8 cellular contexts compared by ENCODE assay signal in the genomic region with DNA sequence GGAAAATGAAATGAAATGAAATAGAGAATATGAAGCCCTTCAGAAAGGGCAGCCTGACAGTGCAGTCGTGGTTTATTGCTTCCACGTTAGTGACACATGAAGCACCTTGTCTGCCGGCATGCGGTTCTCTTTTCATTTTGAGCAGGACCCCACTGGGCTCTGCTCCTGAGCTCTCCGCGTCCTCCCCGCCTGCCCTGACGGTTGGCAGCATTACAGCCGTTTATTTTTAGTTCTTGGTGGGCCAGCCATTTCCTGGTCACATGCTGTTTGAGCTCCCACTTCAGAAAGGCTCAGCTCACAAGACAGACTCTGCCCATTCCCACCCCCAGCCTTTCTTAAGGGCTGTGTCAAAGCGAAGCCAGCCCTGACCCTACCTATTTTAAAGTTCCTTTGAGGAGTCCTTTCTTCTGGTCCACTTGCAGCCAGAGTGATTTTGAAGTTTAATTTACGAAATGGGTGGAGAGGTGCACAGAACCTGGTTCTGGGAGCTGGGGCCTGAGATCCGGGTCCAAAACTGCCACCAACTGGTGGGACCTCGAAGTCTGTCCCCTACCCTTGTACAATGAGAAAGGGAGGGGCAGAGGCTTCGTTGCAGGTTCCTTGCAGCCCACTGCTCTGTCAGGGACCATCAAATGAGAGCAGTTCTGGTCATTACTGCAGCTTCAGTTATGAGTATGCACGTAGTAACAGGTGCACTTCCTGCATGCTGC.
DNase-seq lines count a peak whose midpoint lies in the region; ATAC-seq and TF ChIP-seq lines count a peak whose summit lies in the region.

No MANE protein-coding gene starts in this region.

- H3K27me3 Mint-ChIP-seq in stimulated activated naive CD8-positive, alpha-beta T cell treated with anti-CD3 and anti-CD28 coated beads, Interleukin-15, amount 100 ng/mL, for 72 hours: peaks cover 13% of the 10 kb centered on the region

- H3K4me3 Mint-ChIP-seq in stimulated activated naive CD8-positive, alpha-beta T cell treated with anti-CD3 and anti-CD28 coated beads, Interleukin-15, amount 100 ng/mL, for 72 hours: peak overlapping the region in 1 of 2 donors; percentile 70

- DNase-seq in G401 (ENCODE audit: low spot score) (peak; percentile 84), GM20000 (ENCODE audit: low spot score) (peak; percentile 55), KG1 (lab: John Stamatoyannopoulos, UW) (peak; percentile 55), head of caudate nucleus (peak in 26 of 42 donors; percentile 19 to 75 (median 52)), islet precursor cell (no peak), D341Med (ENCODE audit: low spot score) (no peak)
- DNase-seq in stimulated activated naive CD8-positive, alpha-beta T cell treated with anti-CD3 and anti-CD28 coated beads, Interleukin-15, amount 100 ng/mL, for 72 hours: no peak
- no peak for DNase-seq in activated CD8-positive, alpha-beta memory T cell treated with anti-CD3 and anti-CD28 coated beads for 24 hours

- in situ Hi-C loops in G401 (cut with HindIII; ENCODE audit: low sequenced_read_pairs): no loop called here

- no peak for TF ChIP-seq CTCF in GM20000 (IDR thresholded peaks at IDR 0.05; ENCODE audit: extremely low read depth, missing control alignments)

- H3K4me1 Mint-ChIP-seq in stimulated activated naive CD8-positive, alpha-beta T cell treated with anti-CD3 and anti-CD28 coated beads, Interleukin-15, amount 100 ng/mL, for 72 hours: peaks cover 35% of the 10 kb centered on the region

- intact Hi-C loops in head of caudate nucleus (cut with DNase I): no loop called here

- H3K27ac Mint-ChIP-seq in stimulated activated naive CD8-positive, alpha-beta T cell treated with anti-CD3 and anti-CD28 coated beads, Interleukin-15, amount 100 ng/mL, for 72 hours: peak overlapping the region; percentile 64 to 92

- no peaks in the 10 kb centered on the region for H3K9me3 Mint-ChIP-seq in stimulated activated naive CD8-positive, alpha-beta T cell treated with anti-CD3 and anti-CD28 coated beads, Interleukin-15, amount 100 ng/mL, for 72 hours

- peak; percentile 82 for ATAC-seq in stimulated activated naive CD8-positive, alpha-beta T cell treated with anti-CD3 and anti-CD28 coated beads, Interleukin-15, amount 100 ng/mL, for 72 hours

Comparison
In these comparisons a context has a peak if more than half of its experiments do, and no peak if none do; other contexts are left out.
1. DNase-seq: peak in G401 (single experiment), GM20000 (single experiment), KG1 (single experiment) and head of caudate nucleus (26 of 42); none in stimulated activated naive CD8-positive, alpha-beta T cell treated with anti-CD3 and anti-CD28 coated beads, Interleukin-15, amount 100 ng/mL, for 72 hours (0 of 2), islet precursor cell (single experiment), activated CD8-positive, alpha-beta memory T cell treated with anti-CD3 and anti-CD28 coated beads for 24 hours (single experiment) and D341Med (single experiment).